In genomic region chr4:1628892-1629703, GRCh38 we compare ENCODE assay signal across 8 cellular contexts. TPM values are rescaled to one million over a fixed set of nuclear protein-coding genes. Genes with fewer than 3 reads are reported as not detected.
A peak's percentile ranks its signal among the peaks of the same experiment; 100 is the strongest.
DNase-seq lines count a peak whose midpoint lies in the region; FAIRE-seq and TF ChIP-seq lines count a peak whose summit lies in the region.

No MANE protein-coding gene starts in this region.

- H3K4me1 ChIP-seq in effector memory CD4-positive, alpha-beta T cell (ENCODE audit: control insufficient read depth, insufficient read depth, low read length, poor library complexity, severe bottlenecking): peaks cover 4% of the 10 kb centered on the region

- POLR2A ChIA-PET in AG04449 (lab: Yijun Ruan, JAX): no interaction called here
- POLR2A ChIA-PET in activated CD4-positive, alpha-beta memory T cell treated with anti-CD3 and anti-CD28 coated beads, Interleukin-2, amount 10 ng/mL, durations not matched to agents 7 days and 5 days (lab: Charles Lee): interaction anchor here (0.5 kb wide), 1 partner anchor 94 kb away, joined by 4 read pairs; no protein-coding TSS in a partner anchor

- no peaks in the 10 kb centered on the region for H3K36me3 ChIP-seq in effector memory CD4-positive, alpha-beta T cell (ENCODE audit: control insufficient read depth, insufficient read depth, low read length)

- H3K4me3 Mint-ChIP-seq in activated CD4-positive, alpha-beta memory T cell treated with anti-CD3 and anti-CD28 coated beads, Interleukin-2, amount 10 ng/mL, durations not matched to agents 7 days and 5 days: no peak overlapping the region

- H3K36me3 Mint-ChIP-seq in activated CD4-positive, alpha-beta memory T cell treated with anti-CD3 and anti-CD28 coated beads, Interleukin-2, amount 10 ng/mL, durations not matched to agents 7 days and 5 days (ENCODE audit: low read depth): no peaks in the 10 kb centered on the region

- no peak overlapping the region for H3K27ac Mint-ChIP-seq in activated CD4-positive, alpha-beta memory T cell treated with anti-CD3 and anti-CD28 coated beads, Interleukin-2, amount 10 ng/mL, durations not matched to agents 7 days and 5 days

- H3K27me3 Mint-ChIP-seq in activated CD4-positive, alpha-beta memory T cell treated with anti-CD3 and anti-CD28 coated beads, Interleukin-2, amount 10 ng/mL, durations not matched to agents 7 days and 5 days: peaks cover 1% of the 10 kb centered on the region

- peak; percentile 35 for FAIRE-seq in GM18507 (lab: Jason Lieb, UNC)

- no peak overlapping the region for H3K4me3 ChIP-seq in AG04449 (ENCODE audit: low read depth, low read length)
- no peak overlapping the region for H3K4me3 ChIP-seq in effector memory CD4-positive, alpha-beta T cell (ENCODE audit: insufficient read depth, low read depth, low read length, poor library complexity, severe bottlenecking)

- no peaks in the 10 kb centered on the region for H3K4me1 Mint-ChIP-seq in activated CD4-positive, alpha-beta memory T cell treated with anti-CD3 and anti-CD28 coated beads, Interleukin-2, amount 10 ng/mL, durations not matched to agents 7 days and 5 days

- DNase-seq in AG04449 (ENCODE audit: low read depth, low spot score) (no peak), GM18507 (ENCODE audit: extremely low spot score, insufficient read length, low read depth) (peak; percentile 69), NCI-H2196 treated with DMSO at 0.1 percent for 48 hours (lab: John Stamatoyannopoulos, UW; ENCODE audit: unreplicated experiment) (peak; percentile 11), middle frontal gyrus (ENCODE audit: extremely low spot score, low spot score) (peak; percentile 14), mesenteric fat pad (ENCODE audit: low spot score) (no peak)
- peak; percentile 67 for DNase-seq in activated CD4-positive, alpha-beta memory T cell treated with anti-CD3 and anti-CD28 coated beads, Interleukin-2, amount 10 ng/mL, durations not matched to agents 7 days and 5 days
- peak; percentile 37 to 60 (median 43) for DNase-seq in effector memory CD4-positive, alpha-beta T cell
- peak; percentile 86 for DNase-seq in stimulated activated CD8-positive, alpha-beta memory T cell treated with anti-CD3 and anti-CD28 coated beads, Interleukin-4, amount 100 ng/mL, for 48 hours

- TF ChIP-seq CTCF in AG04449 (IDR thresholded peaks at IDR 0.05; ENCODE audit: insufficient read depth, low read length, missing control alignments): peak; percentile 97

- no peak overlapping the region for H3K27ac ChIP-seq in effector memory CD4-positive, alpha-beta T cell (ENCODE audit: insufficient read depth, low read length, poor library complexity, severe bottlenecking)

- peaks cover 3% of the 10 kb centered on the region for H3K9me3 Mint-ChIP-seq in activated CD4-positive, alpha-beta memory T cell treated with anti-CD3 and anti-CD28 coated beads, Interleukin-2, amount 10 ng/mL, durations not matched to agents 7 days and 5 days

- H3K27me3 ChIP-seq in effector memory CD4-positive, alpha-beta T cell (replicated peaks; ENCODE audit: control insufficient read depth, insufficient read depth, low read length, poor library complexity, severe bottlenecking): no peaks in the 10 kb centered on the region

- CTCF ChIA-PET in AG04449 (lab: Yijun Ruan, JAX): interaction anchor here (0.6 to 5.0 kb wide), 19 partner anchors 9 to 498 kb away, joined by 3 to 106 read pairs (median 5); no protein-coding TSS in a partner anchor
- CTCF ChIA-PET in activated CD4-positive, alpha-beta memory T cell treated with anti-CD3 and anti-CD28 coated beads, Interleukin-2, amount 10 ng/mL, durations not matched to agents 7 days and 5 days (lab: Charles Lee): interaction anchor here (0.7 to 1.6 kb wide), 10 partner anchors 12 to 276 kb away, joined by 3 to 7 read pairs (median 4); no protein-coding TSS in a partner anchor

- H3K9me3 ChIP-seq in effector memory CD4-positive, alpha-beta T cell (ENCODE audit: control insufficient read depth, low read length): no peaks in the 10 kb centered on the region

RNA-seq across cellular contexts. Expression of gene FAM53A, which starts 55.0 kb away (rescaled TPM):
- under 1 TPM; 0.65 to 0.91 TPM for total RNA-seq in activated CD4-positive, alpha-beta memory T cell treated with anti-CD3 and anti-CD28 coated beads, Interleukin-2, amount 10 ng/mL, durations not matched to agents 7 days and 5 days
- 2.9 TPM for total RNA-seq in mesenteric fat pad

Comparison
In these comparisons a context has a peak if more than half of its experiments do, and no peak if none do; other contexts are left out.
1. DNase-seq: peak in GM18507 (single experiment), NCI-H2196 treated with DMSO at 0.1 percent for 48 hours (single experiment), activated CD4-positive, alpha-beta memory T cell treated with anti-CD3 and anti-CD28 coated beads, Interleukin-2, amount 10 ng/mL, durations not matched to agents 7 days and 5 days (single experiment), effector memory CD4-positive, alpha-beta T cell (3 of 3), middle frontal gyrus (single experiment) and stimulated activated CD8-positive, alpha-beta memory T cell treated with anti-CD3 and anti-CD28 coated beads, Interleukin-4, amount 100 ng/mL, for 48 hours (single experiment); none in AG04449 (single experiment) and mesenteric fat pad (single experiment).